ENCODE assay signal across 30 cellular contexts in genomic region chr7:34019431-34019830, GRCh38.
DNase-seq lines count a peak whose midpoint lies in the region; ATAC-seq and TF ChIP-seq lines count a peak whose summit lies in the region.
"Had no signal": no experiment of that assay in that cellular context is flagged by ENCODE, and none has a peak within 500 bp of the region (broad histone marks: within the 10 kb centered on the region; RNA-seq: fewer than 3 reads in every experiment).

No MANE protein-coding gene starts in this region.

- no peak overlapping the region for H4K5ac ChIP-seq in IMR-90 (ENCODE audit: low read depth, low read length)

- H2BK5ac ChIP-seq in IMR-90 (ENCODE audit: low read depth, low read length, poor library complexity, severe bottlenecking): no peak overlapping the region

- no peak for TF ChIP-seq RAD21 in IMR-90 (IDR thresholded peaks at IDR 0.05; ENCODE audit: low read length)

- no peak overlapping the region for H3K9ac ChIP-seq in IMR-90 (ENCODE audit: low read depth, low read length)

- BruUV-seq in IMR-90 (replicated peaks; lab: Mats Ljungman, UMichigan) (no TSS peak), Caco-2 (replicated peaks; lab: Mats Ljungman, UMichigan) (no TSS peak)

- H2BK15ac ChIP-seq in IMR-90 (ENCODE audit: low read depth, low read length): no peak overlapping the region

- no peak overlapping the region; the same call in 1 of the 2 replicates for H4K91ac ChIP-seq in IMR-90 (ENCODE audit: insufficient read depth, low read depth, low read length)

- no peak overlapping the region for H3K56ac ChIP-seq in IMR-90 (ENCODE audit: extremely low read depth, insufficient read depth, low read length)

- H3K4ac ChIP-seq in IMR-90 (ENCODE audit: low read depth, low read length): no peak overlapping the region

- no peaks in the 10 kb centered on the region for H4K20me1 ChIP-seq in IMR-90 (ENCODE audit: insufficient read depth, low read length)

- no peak overlapping the region for H3K27ac Mint-ChIP-seq in Caco-2 (ENCODE audit: unreplicated experiment)
- H3K27ac Mint-ChIP-seq: activated CD4-positive, alpha-beta T cell treated with anti-CD3 and anti-CD28 coated beads, Interleukin-2, amount 10 ng/mL, durations not matched to agents 7 days and 5 days; brain; CD4-positive, alpha-beta T cell; IgD-negative memory B cell; natural killer cell treated with Interleukin-12 subunit alpha and Interleukin-12 subunit beta and Interleukin-15 and Interleukin-18, amount 100 ng/mL, for 72 hours; WTC11 had no signal

- intact Hi-C loops in IMR-90 (cut with micrococcal nuclease): no loop called here
- intact Hi-C loops in Caco-2 (cut with micrococcal nuclease; ENCODE audit: unreplicated experiment): no loop called here
- intact Hi-C loops in esophagus muscularis mucosa (cut with DNase I): no loop called here

- no peak overlapping the region for H2AFZ ChIP-seq in IMR-90 (replicated peaks; ENCODE audit: low read length, poor library complexity)

- H3K4me2 ChIP-seq in IMR-90 (ENCODE audit: low read depth, low read length): no peak overlapping the region
- H3K4me2 ChIP-seq: A549 had no signal

- no peak for ATAC-seq in IMR-90 (ENCODE audit: low read depth)
- no peak for ATAC-seq in HG03196 (IDR thresholded peaks at IDR 0.05; ENCODE audit: unreplicated experiment)
- ATAC-seq in HG02970 (IDR thresholded peaks at IDR 0.05; ENCODE audit: low FRiP score, unreplicated experiment): no peak
- ATAC-seq: A549; activated T-cell treated with anti-CD3 and anti-CD28 coated beads, Interleukin-2, amount 50 U/mL, for 4 hours; natural killer cell treated with Interleukin-12 subunit alpha and Interleukin-12 subunit beta and Interleukin-15 and Interleukin-18, amount 100 ng/mL, for 72 hours; Panc1; WTC11 had no signal

- H3K4me3 ChIP-seq in IMR-90 (ENCODE audit: insufficient read depth, low read depth, low read length) (no peak overlapping the region), fibroblast of pulmonary artery (replicated peaks; ENCODE audit: low read depth, low read length) (no peak overlapping the region), Caco-2 (ENCODE audit: low read depth, low read length) (no peak overlapping the region), esophagus muscularis mucosa (no peak overlapping the region)
- H3K4me3 ChIP-seq: A549, dorsolateral prefrontal cortex, ovary, tibial nerve had no signal

- CTCF ChIA-PET in IMR-90 (lab: Yijun Ruan, JAX) (interaction anchor here (1.0 kb wide), 1 partner anchor 38 kb away, joined by 3 read pairs; no protein-coding TSS in a partner anchor), Caco-2 (lab: Charles Lee) (no interaction called here)

- H3K27ac ChIP-seq in IMR-90 (ENCODE audit: insufficient read depth, low read length) (no peak overlapping the region), esophagus muscularis mucosa (replicated peaks in 1 of 4) (no peak overlapping the region)
- H3K27ac ChIP-seq: ovary, tibial nerve had no signal

- H3K4me1 ChIP-seq in IMR-90 (ENCODE audit: control insufficient read depth, insufficient read depth, low read length) (peaks cover 6% of the 10 kb centered on the region), Caco-2 (no peaks in the 10 kb centered on the region), esophagus muscularis mucosa (no peaks in the 10 kb centered on the region)
- H3K4me1 ChIP-seq: A549, tibial nerve had no signal

- TF ChIP-seq CTCF in IMR-90 (conservative IDR thresholded peaks at IDR 0.05; ENCODE audit: low read depth, low read length): no peak
- no peak for TF ChIP-seq CTCF in fibroblast of pulmonary artery (IDR thresholded peaks at IDR 0.05; ENCODE audit: low read length, missing control alignments)
- no peak for TF ChIP-seq CTCF in Caco-2 (IDR thresholded peaks at IDR 0.05; ENCODE audit: insufficient read depth in 1 of 2, low read depth in 1 of 2, low read length in 1 of 2, severe bottlenecking in 1 of 2, unreplicated experiment in 1 of 2)
- TF ChIP-seq CTCF in esophagus muscularis mucosa (IDR thresholded peaks at IDR 0.05): no peak

- in situ Hi-C loops in IMR-90 (cut with MboI; ENCODE audit: low sequenced_read_pairs): no loop called here

- no peak overlapping the region for H3K4me3 Mint-ChIP-seq in Caco-2 (ENCODE audit: unreplicated experiment)
- H3K4me3 Mint-ChIP-seq: activated CD4-positive, alpha-beta T cell treated with anti-CD3 and anti-CD28 coated beads, Interleukin-2, amount 10 ng/mL, durations not matched to agents 7 days and 5 days; activated T-cell treated with anti-CD3 and anti-CD28 coated beads, Interleukin-2, amount 50 U/mL, for 4 hours; brain; CD4-positive, alpha-beta T cell; IgD-negative memory B cell; natural killer cell treated with Interleukin-12 subunit alpha and Interleukin-12 subunit beta and Interleukin-15 and Interleukin-18, amount 100 ng/mL, for 72 hours; WTC11 had no signal

- no peaks in the 10 kb centered on the region for H3K36me3 Mint-ChIP-seq in Caco-2 (ENCODE audit: insufficient read depth, unreplicated experiment)
- H3K36me3 Mint-ChIP-seq: brain; IgD-negative memory B cell; natural killer cell treated with Interleukin-12 subunit alpha and Interleukin-12 subunit beta and Interleukin-15 and Interleukin-18, amount 100 ng/mL, for 72 hours; WTC11 had no signal

- DNase-seq in DMS53 (lab: John Stamatoyannopoulos, UW) (peak; percentile 98), IMR-90 (peak; percentile 51), NCI-H510A treated with DMSO at 0.1 percent for 48 hours (lab: John Stamatoyannopoulos, UW) (peak; percentile 83), fibroblast of pulmonary artery (ENCODE audit: low read depth) (peak; percentile 17), Caco-2 (no peak), esophagus muscularis mucosa (ENCODE audit: extremely low spot score) (no peak)
- DNase-seq: activated CD4-positive, alpha-beta T cell treated with anti-CD3 and anti-CD28 coated beads, Interleukin-2, amount 10 ng/mL, durations not matched to agents 7 days and 5 days; activated naive CD4-positive, alpha-beta T cell; activated T-cell treated with anti-CD3 and anti-CD28 coated beads, Interleukin-2, amount 50 U/mL, for 4 hours; AML-193; CD4-positive, alpha-beta T cell; dorsolateral prefrontal cortex; kidney; NCI-H1092; NCI-H1930; NCI-H524; ovary; retina; SHP77 treated with DMSO at 0.1 percent for 48 hours; stimulated activated CD4-positive, alpha-beta T cell treated with anti-CD3 and anti-CD28 coated beads, Interleukin-2, amount 100 ng/mL, for 24 hours; T1000 had no signal

- no peak overlapping the region; the same call in 1 of the 2 replicates for H2AK5ac ChIP-seq in IMR-90 (ENCODE audit: low read depth, low read length)

- no peaks in the 10 kb centered on the region for H3K27me3 Mint-ChIP-seq in Caco-2 (ENCODE audit: insufficient read depth, unreplicated experiment)
- H3K27me3 Mint-ChIP-seq: activated CD4-positive, alpha-beta T cell treated with anti-CD3 and anti-CD28 coated beads, Interleukin-2, amount 10 ng/mL, durations not matched to agents 7 days and 5 days; CD4-positive, alpha-beta T cell had no signal

- H3K23ac ChIP-seq in IMR-90 (ENCODE audit: low read depth, low read length): no peak overlapping the region

- H3K27me3 ChIP-seq in IMR-90 (ENCODE audit: control insufficient read depth, insufficient read depth, low read length) (no peaks in the 10 kb centered on the region), Caco-2 (replicated peaks; ENCODE audit: control insufficient read depth, insufficient read depth, low read length) (no peaks in the 10 kb centered on the region), esophagus muscularis mucosa (no peaks in the 10 kb centered on the region)
- H3K27me3 ChIP-seq: dorsolateral prefrontal cortex, ovary, tibial nerve had no signal

- no peak overlapping the region for H3K14ac ChIP-seq in IMR-90 (replicated peaks; ENCODE audit: low read depth, low read length)

- H2AK9ac ChIP-seq in IMR-90 (replicated peaks; ENCODE audit: low read depth, low read length, poor library complexity): no peak overlapping the region

- peak overlapping the region; percentile 14; the same call in 1 of the 2 replicates for H3K18ac ChIP-seq in IMR-90 (ENCODE audit: low read depth, low read length)

- POLR2A ChIA-PET in IMR-90 (lab: Charles Lee; ENCODE audit: unreplicated experiment): no interaction called here
- POLR2A ChIA-PET in Caco-2 (lab: Charles Lee): no interaction called here

- no peak overlapping the region for H2BK120ac ChIP-seq in IMR-90 (ENCODE audit: low read depth, low read length)

- peaks cover 1% of the 10 kb centered on the region; the same call in 1 of the 2 replicates for H3K36me3 ChIP-seq in IMR-90 (ENCODE audit: control insufficient read depth, insufficient read depth, low read length)
- H3K36me3 ChIP-seq in Caco-2 (ENCODE audit: control insufficient read depth, insufficient read depth, low read length): no peaks in the 10 kb centered on the region
- no peaks in the 10 kb centered on the region for H3K36me3 ChIP-seq in esophagus muscularis mucosa
- H3K36me3 ChIP-seq: ovary, tibial nerve had no signal

- dilution Hi-C loops in IMR-90 (cut with HindIII; ENCODE audit: low sequenced_read_pairs, unreplicated experiment): no loop called here

- no peak overlapping the region for H2BK20ac ChIP-seq in IMR-90 (ENCODE audit: low read depth, low read length)

- H4K8ac ChIP-seq in IMR-90 (ENCODE audit: low read depth in 2 of 2, low read length in 2 of 2): no peak overlapping the region

- no peaks in the 10 kb centered on the region; a peak in 1 of 4 replicates for H3K79me1 ChIP-seq in IMR-90 (ENCODE audit: low read depth in 1 of 2, low read length in 2 of 2)

- no peaks in the 10 kb centered on the region for H3K4me1 Mint-ChIP-seq in Caco-2 (ENCODE audit: low read depth, unreplicated experiment)
- H3K4me1 Mint-ChIP-seq: activated CD4-positive, alpha-beta T cell treated with anti-CD3 and anti-CD28 coated beads, Interleukin-2, amount 10 ng/mL, durations not matched to agents 7 days and 5 days; brain; IgD-negative memory B cell had no signal

- no peaks in the 10 kb centered on the region for H3K9me3 Mint-ChIP-seq in Caco-2 (ENCODE audit: unreplicated experiment)
- H3K9me3 Mint-ChIP-seq: activated CD4-positive, alpha-beta T cell treated with anti-CD3 and anti-CD28 coated beads, Interleukin-2, amount 10 ng/mL, durations not matched to agents 7 days and 5 days; activated T-cell treated with anti-CD3 and anti-CD28 coated beads, Interleukin-2, amount 50 U/mL, for 4 hours; brain; WTC11 had no signal

- H3K9me3 ChIP-seq in IMR-90 (ENCODE audit: control insufficient read depth, insufficient read depth, low read length) (no peaks in the 10 kb centered on the region), Caco-2 (no peaks in the 10 kb centered on the region; the same call in 1 of the 2 replicates), esophagus muscularis mucosa (no peaks in the 10 kb centered on the region)
- H3K9me3 ChIP-seq: A549, ovary, tibial nerve had no signal

- no CpG with 5 or more reads among the region's 5 CpGs for WGBS in IMR-90 (ENCODE audit: extremely low coverage in 2 of 2, insufficient read length in 1 of 2), 2 experiments
- 86% methylated on average over 5 of the region's 5 CpGs for WGBS in esophagus muscularis mucosa

- no peaks in the 10 kb centered on the region for H3K9me1 ChIP-seq in IMR-90 (ENCODE audit: insufficient read depth, low read length)

- TF ChIP-seq POLR2A in IMR-90 (IDR thresholded peaks at IDR 0.05; ENCODE audit: low read depth, low read length): no peak
- TF ChIP-seq POLR2A in esophagus muscularis mucosa (IDR thresholded peaks at IDR 0.05; ENCODE audit: low read depth): no peak

- no peak for TF ChIP-seq EP300 in esophagus muscularis mucosa (IDR thresholded peaks at IDR 0.05)

Comparison
In these comparisons a context has a peak if more than half of its experiments do, and no peak if none do; other contexts are left out.
1. DNase-seq: peak in DMS53 (single experiment), IMR-90 (single experiment), NCI-H510A treated with DMSO at 0.1 percent for 48 hours (single experiment) and fibroblast of pulmonary artery (single experiment); none in Caco-2 (0 of 2) and esophagus muscularis mucosa (single experiment).